Comparison of ENCODE assay signal across 13 cellular contexts in genomic region chr4:15376145-15376544, GRCh38. TPM values are rescaled to one million over a fixed set of nuclear protein-coding genes. Genes with fewer than 3 reads are reported as not detected.
DNase-seq lines count a peak whose midpoint lies in the region; ATAC-seq and TF ChIP-seq lines count a peak whose summit lies in the region.
"Had no signal": no experiment of that assay in that cellular context is flagged by ENCODE, and none has a peak within 500 bp of the region (broad histone marks: within the 10 kb centered on the region; RNA-seq: fewer than 3 reads in every experiment).

No MANE protein-coding gene starts in this region.

- no peak overlapping the region for H3K23ac ChIP-seq in IMR-90 (ENCODE audit: low read depth, low read length)

- POLR2A ChIA-PET in IMR-90 (lab: Charles Lee; ENCODE audit: unreplicated experiment): no interaction called here

- H3K27ac ChIP-seq in IMR-90 (ENCODE audit: insufficient read depth, low read length): no peak overlapping the region
- peak overlapping the region in 8 of 10 donors; percentile 4 to 77 (median 67) for H3K27ac ChIP-seq in heart right ventricle
- H3K27ac ChIP-seq in testis: peak overlapping the region; percentile 58 to 74
- H3K27ac ChIP-seq: neural progenitor cell, skin epidermis had no signal

- dilution Hi-C loops in IMR-90 (cut with HindIII; ENCODE audit: low sequenced_read_pairs, unreplicated experiment): no loop called here

- no peak overlapping the region for H4K91ac ChIP-seq in IMR-90 (ENCODE audit: insufficient read depth, low read depth, low read length)

- in situ Hi-C loops in IMR-90 (cut with MboI; ENCODE audit: low sequenced_read_pairs): no loop called here

- H4K20me1 ChIP-seq in IMR-90 (ENCODE audit: insufficient read depth, low read length): no peaks in the 10 kb centered on the region

- no peak for TF ChIP-seq RAD21 in IMR-90 (IDR thresholded peaks at IDR 0.05; ENCODE audit: low read length)

- peak overlapping the region; percentile 29 for H2BK120ac ChIP-seq in IMR-90 (ENCODE audit: low read depth, low read length)

- no peaks in the 10 kb centered on the region for H3K27me3 Mint-ChIP-seq in T-helper 2 cell treated with Interferon-gamma antibody and Interleukin-4, amounts not matched to agents 5 μg/mL and 100 μg/mL, for 36 hours (ENCODE audit: low read depth)

- H3K4me3 ChIP-seq in IMR-90 (ENCODE audit: insufficient read depth, low read depth, low read length) (no peak overlapping the region), heart right ventricle (peak overlapping the region in 4 of 10 donors; percentile 35 to 45 (median 42)), testis (no peak overlapping the region), BE2C (ENCODE audit: low read depth, low read length) (no peak overlapping the region)
- H3K4me3 ChIP-seq: neural progenitor cell, skin epidermis had no signal

- H3K9me1 ChIP-seq in IMR-90 (ENCODE audit: insufficient read depth, low read length): 0 out of 2 replicates have a peak, but pooled peaks cover 3% of the 10 kb centered on the region

- no peaks in the 10 kb centered on the region; the same call in 1 of the 2 replicates for H3K27me3 ChIP-seq in IMR-90 (ENCODE audit: control insufficient read depth, insufficient read depth, low read length)
- no peaks in the 10 kb centered on the region for H3K27me3 ChIP-seq in heart right ventricle
- no peaks in the 10 kb centered on the region for H3K27me3 ChIP-seq in testis
- H3K27me3 ChIP-seq in BE2C: no peaks in the 10 kb centered on the region
- H3K27me3 ChIP-seq: neural progenitor cell had no signal

- H3K9me3 Mint-ChIP-seq in T-helper 2 cell treated with Interferon-gamma antibody and Interleukin-4, amounts not matched to agents 5 μg/mL and 100 μg/mL, for 36 hours: no peaks in the 10 kb centered on the region
- H3K9me3 Mint-ChIP-seq: neural progenitor cell had no signal

- BruUV-seq in IMR-90 (replicated peaks; lab: Mats Ljungman, UMichigan): no TSS peak

- intact Hi-C loops in IMR-90 (cut with micrococcal nuclease) (no loop called here), heart right ventricle (cut with DNase I) (no loop called here), testis (cut with DNase I; ENCODE audit: low total_unique reads) (no loop called here)

- 0 out of 2 replicates have a peak overlapping the region, but pooled peaks have one; percentile 39 for H4K5ac ChIP-seq in IMR-90 (ENCODE audit: low read depth, low read length)

- H3K4me1 ChIP-seq in IMR-90 (ENCODE audit: control insufficient read depth, insufficient read depth, low read length): peaks cover 7% of the 10 kb centered on the region
- peaks cover 0 to 38% (median 16%) of the 10 kb centered on the region in 9 donors for H3K4me1 ChIP-seq in heart right ventricle
- H3K4me1 ChIP-seq in testis: peaks cover 4% of the 10 kb centered on the region
- no peaks in the 10 kb centered on the region for H3K4me1 ChIP-seq in BE2C

- no peak overlapping the region for H2BK5ac ChIP-seq in IMR-90 (ENCODE audit: low read depth, low read length, poor library complexity, severe bottlenecking)

- H3K9ac ChIP-seq in IMR-90 (ENCODE audit: low read depth, low read length): no peak overlapping the region
- H3K9ac ChIP-seq: neural progenitor cell had no signal

- H3K36me3 ChIP-seq in IMR-90 (ENCODE audit: control insufficient read depth, insufficient read depth, low read length): no peaks in the 10 kb centered on the region
- H3K36me3 ChIP-seq in heart right ventricle: no peaks in the 10 kb centered on the region
- H3K36me3 ChIP-seq in testis (ENCODE audit: low read depth, missing control alignments): no peaks in the 10 kb centered on the region
- no peaks in the 10 kb centered on the region for H3K36me3 ChIP-seq in BE2C
- H3K36me3 ChIP-seq: neural progenitor cell had no signal

- peak overlapping the region; percentile 44 for H3K27ac Mint-ChIP-seq in T-helper 2 cell treated with Interferon-gamma antibody and Interleukin-4, amounts not matched to agents 5 μg/mL and 100 μg/mL, for 36 hours
- H3K27ac Mint-ChIP-seq: neural progenitor cell had no signal

- peaks cover 2% of the 10 kb centered on the region for H3K36me3 Mint-ChIP-seq in T-helper 2 cell treated with Interferon-gamma antibody and Interleukin-4, amounts not matched to agents 5 μg/mL and 100 μg/mL, for 36 hours (ENCODE audit: low read depth)
- H3K36me3 Mint-ChIP-seq: neural progenitor cell had no signal

- ATAC-seq in IMR-90 (ENCODE audit: low read depth) (no peak), heart right ventricle (peak in 2 of 8 donors; percentile 30 to 33)

- TF ChIP-seq CTCF in IMR-90 (conservative IDR thresholded peaks at IDR 0.05; ENCODE audit: low read depth, low read length) (no peak), heart right ventricle (IDR thresholded peaks at IDR 0.05) (no peak), testis (IDR thresholded peaks at IDR 0.05) (no peak), BE2C (IDR thresholded peaks at IDR 0.05; ENCODE audit: low read depth, low read length) (no peak)

- H3K56ac ChIP-seq in IMR-90 (ENCODE audit: extremely low read depth, insufficient read depth, low read length): no peak overlapping the region

- H3K18ac ChIP-seq in IMR-90 (ENCODE audit: low read depth, low read length): peak overlapping the region; percentile 66

- H2BK15ac ChIP-seq in IMR-90 (ENCODE audit: low read depth, low read length): no peak overlapping the region

- CTCF ChIA-PET in IMR-90 (lab: Yijun Ruan, JAX): no interaction called here

- peaks cover 59% of the 10 kb centered on the region for H3K4me1 Mint-ChIP-seq in T-helper 2 cell treated with Interferon-gamma antibody and Interleukin-4, amounts not matched to agents 5 μg/mL and 100 μg/mL, for 36 hours (ENCODE audit: low read depth)

- 0 out of 2 replicates have a peak overlapping the region, but pooled peaks have one; percentile 12 for H2BK20ac ChIP-seq in IMR-90 (ENCODE audit: low read depth, low read length)

- H3K9me3 ChIP-seq in IMR-90 (ENCODE audit: control insufficient read depth, insufficient read depth, low read length) (no peaks in the 10 kb centered on the region), heart right ventricle (no peaks in the 10 kb centered on the region), testis (no peaks in the 10 kb centered on the region), BE2C (no peaks in the 10 kb centered on the region)

- no peak overlapping the region for H3K4me2 ChIP-seq in IMR-90 (ENCODE audit: low read depth, low read length)
- H3K4me2 ChIP-seq: neural progenitor cell had no signal

- no peak overlapping the region for H4K8ac ChIP-seq in IMR-90 (ENCODE audit: low read depth in 2 of 2, low read length in 2 of 2)

- no peak overlapping the region for H2AFZ ChIP-seq in IMR-90 (replicated peaks; ENCODE audit: low read length, poor library complexity)
- H2AFZ ChIP-seq: neural progenitor cell had no signal

- WGBS in IMR-90 (ENCODE audit: extremely low coverage in 2 of 2, insufficient read length in 1 of 2), 2 experiments: 100% methylated on average over 2 of the region's 5 CpGs; no CpG with 5 or more reads in 1 of the 2 experiments
- 68 to 81% methylated on average over 5 of the region's 5 CpGs for WGBS in heart right ventricle, 2 donors
- 66% methylated on average over 5 of the region's 5 CpGs for WGBS in testis, 2 donors

- TF ChIP-seq POLR2A in IMR-90 (IDR thresholded peaks at IDR 0.05; ENCODE audit: low read depth, low read length): no peak
- TF ChIP-seq POLR2A in testis (IDR thresholded peaks at IDR 0.05): no peak

- H2AK9ac ChIP-seq in IMR-90 (replicated peaks; ENCODE audit: low read depth, low read length, poor library complexity): no peak overlapping the region

- no peaks in the 10 kb centered on the region for H3K79me1 ChIP-seq in IMR-90 (ENCODE audit: low read depth in 1 of 2, low read length in 2 of 2)

- H2AK5ac ChIP-seq in IMR-90 (ENCODE audit: low read depth, low read length): peak overlapping the region; percentile 40

- H3K14ac ChIP-seq in IMR-90 (replicated peaks; ENCODE audit: low read depth, low read length): 0 out of 2 replicates have a peak overlapping the region, but pooled peaks have one; percentile 29

- no peak for DNase-seq in T-helper 2 cell treated with Interferon-gamma antibody and Interleukin-4, amounts not matched to agents 5 μg/mL and 100 μg/mL, for 36 hours (ENCODE audit: low spot score)
- no peak for DNase-seq in T-helper 2 cell
- no peak for DNase-seq in IMR-90
- no peak for DNase-seq in heart right ventricle
- DNase-seq in testis: no peak
- DNase-seq in NCI-H510A (lab: John Stamatoyannopoulos, UW): no peak
- DNase-seq in dedifferentiated amniotic fluid mesenchymal stem cell (ENCODE audit: extremely low spot score): no peak
- no peak for DNase-seq in BE2C
- DNase-seq: activated CD4-positive, alpha-beta T cell treated with anti-CD3 and anti-CD28 coated beads for 1 hour; left cardiac atrium had no signal

- peak overlapping the region; percentile 45 for H3K4me3 Mint-ChIP-seq in T-helper 2 cell treated with Interferon-gamma antibody and Interleukin-4, amounts not matched to agents 5 μg/mL and 100 μg/mL, for 36 hours
- H3K4me3 Mint-ChIP-seq: neural progenitor cell had no signal

- H3K4ac ChIP-seq in IMR-90 (ENCODE audit: low read depth, low read length): peak overlapping the region; percentile 17; the same call in 1 of the 2 replicates

TF ChIP-seq in IMR-90, 13 proteins besides CTCF, POLR2A, EP300 and RAD21 (continues in another document):
- no peak for TF ChIP-seq USF2 (IDR thresholded peaks at IDR 0.05; ENCODE audit: low read depth, low read length)
- TF ChIP-seq CHD1 (IDR thresholded peaks at IDR 0.05; ENCODE audit: low read depth, low read length): no peak
- TF ChIP-seq MAZ (IDR thresholded peaks at IDR 0.05; ENCODE audit: borderline replicate concordance, low read depth, low read length): no peak
- TF ChIP-seq CEBPB (IDR thresholded peaks at IDR 0.05; ENCODE audit: low read depth, low read length): no peak
- no peak for TF ChIP-seq MXI1 (IDR thresholded peaks at IDR 0.05; ENCODE audit: borderline replicate concordance, low read depth, low read length)
- TF ChIP-seq MAFK (IDR thresholded peaks at IDR 0.05; ENCODE audit: low read depth, low read length): no peak

RNA-seq across cellular contexts. Expression of gene C1QTNF7, which starts 51.7 kb away (rescaled TPM):
- total RNA-seq in IMR-90 (2012; rRNA removed) (0.18 and 0.28 TPM in 2 replicates), heart right ventricle (1 to 10 TPM in 8 of 10 donors, under 1 TPM in 2; 0.30 to 2.7 (median 1.5) TPM), testis (1 to 10 TPM; 5.1 to 8.1 TPM)
- polyA plus RNA-seq in IMR-90 (2012; rRNA removed) (0.12 and 0.23 TPM in 2 replicates), heart right ventricle (1 to 10 TPM in 1 of 2 donors, under 1 TPM in 1; 0.38 to 2.3 TPM), testis (ENCODE audit: insufficient read depth, low read depth, low replicate concordance) (1.7 TPM)
- polyA plus RNA-seq in IMR-90 (2012; cell fraction: cytosol; rRNA removed): 0.01 and 0.10 TPM in 2 replicates
- polyA plus RNA-seq in IMR-90 (2012; cell fraction: nucleus; rRNA removed; ENCODE audit: low replicate concordance): 0.10 TPM in 1 of 2 replicates, not detected in the other
- polyA plus RNA-seq in BE2C (2012; ENCODE audit: insufficient read depth, insufficient read length, low read depth): not detected
- total RNA-seq: bronchial epithelial cell had no signal
